ENCODE assay signal across 33 cellular contexts in the genomic region with DNA sequence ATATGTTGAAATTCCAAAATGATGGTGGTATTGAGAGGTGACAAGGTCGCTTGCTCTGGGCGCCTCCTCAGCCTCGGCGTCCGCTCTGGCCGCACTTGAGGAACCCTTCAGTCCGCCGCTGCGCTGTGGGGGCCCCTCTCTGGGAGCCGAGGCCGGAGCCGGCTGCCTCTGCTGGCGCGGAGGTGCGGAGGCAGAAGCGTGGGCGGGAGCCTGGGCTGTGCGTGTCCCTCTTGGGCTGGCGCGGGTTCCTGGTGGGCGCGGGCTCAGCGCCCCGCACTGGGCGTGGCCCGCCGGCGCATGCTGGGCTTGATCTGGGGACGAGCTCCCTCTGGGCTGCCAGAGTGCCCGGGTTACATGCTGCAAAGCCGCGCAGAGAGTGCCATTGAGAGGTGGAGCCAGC. TPM values are rescaled to one million over a fixed set of nuclear protein-coding genes. Genes with fewer than 3 reads are reported as not detected.
"Had no signal": no experiment of that assay in that cellular context is flagged by ENCODE, and none has a peak within 500 bp of the region (broad histone marks: within the 10 kb centered on the region; RNA-seq: fewer than 3 reads in every experiment).

No MANE protein-coding gene starts in this region.

- H3K4me1 ChIP-seq: right lobe of liver, tibial artery had no signal

- H3K9ac ChIP-seq: neural progenitor cell had no signal

- H3K4me2 ChIP-seq: neural progenitor cell, smooth muscle cell had no signal

- H3K27ac Mint-ChIP-seq: mesothelial cell of epicardium; naive B cell; natural killer cell; neural progenitor cell; progenitor cell of endocrine pancreas; stimulated activated naive B cell treated with anti-CD40 and anti-IgM and Interleukin-4, amounts not matched to agents 10 μg/mL and 1 μg/mL and 100 μg/mL, for 72 hours; stimulated activated naive CD8-positive, alpha-beta T cell treated with anti-CD3 and anti-CD28 coated beads, Interleukin-15, Interleukin-2, amounts not matched to agents 100 ng/mL and 50 ng/mL, for 24 hours had no signal

- H3K27ac ChIP-seq: left ventricle myocardium inferior, neural progenitor cell, neutrophil, right atrium auricular region, right lobe of liver, thoracic aorta, tibial artery, upper lobe of right lung had no signal

- H3K9me3 ChIP-seq: left ventricle myocardium inferior, neutrophil, right atrium auricular region, right lobe of liver, thoracic aorta, tibial artery, upper lobe of right lung had no signal

- H3K9me3 Mint-ChIP-seq: mesothelial cell of epicardium; natural killer cell; neural progenitor cell; stimulated activated naive CD8-positive, alpha-beta T cell treated with anti-CD3 and anti-CD28 coated beads, Interleukin-15, Interleukin-2, amounts not matched to agents 100 ng/mL and 50 ng/mL, for 24 hours had no signal

- ATAC-seq: natural killer cell; stimulated activated naive B cell treated with anti-CD40 and anti-IgM and Interleukin-4, amounts not matched to agents 10 μg/mL and 1 μg/mL and 100 μg/mL, for 72 hours; upper lobe of right lung had no signal

- H2AFZ ChIP-seq: neural progenitor cell had no signal

- H3K27me3 ChIP-seq: neural progenitor cell, right atrium auricular region, right lobe of liver had no signal

- FAIRE-seq: urothelium cell line had no signal

- H3K36me3 ChIP-seq: left ventricle myocardium inferior, neural progenitor cell, neutrophil, right atrium auricular region, right lobe of liver, thoracic aorta, tibial artery, upper lobe of right lung had no signal

- H3K4me3 Mint-ChIP-seq: mesothelial cell of epicardium; naive B cell; nephron progenitor cell; neural progenitor cell; stimulated activated naive B cell treated with anti-CD40 and anti-IgM and Interleukin-4, amounts not matched to agents 10 μg/mL and 1 μg/mL and 100 μg/mL, for 72 hours; stimulated activated naive CD8-positive, alpha-beta T cell treated with anti-CD3 and anti-CD28 coated beads, Interleukin-15, Interleukin-2, amounts not matched to agents 100 ng/mL and 50 ng/mL, for 24 hours had no signal

- H3K36me3 Mint-ChIP-seq: mesothelial cell of epicardium; naive B cell; natural killer cell; neural progenitor cell; stimulated activated naive B cell treated with anti-CD40 and anti-IgM and Interleukin-4, amounts not matched to agents 10 μg/mL and 1 μg/mL and 100 μg/mL, for 72 hours had no signal

- DNase-seq: hypothalamus; left ventricle myocardium inferior; mesendoderm; naive B cell; natural killer cell; nephron progenitor cell; occipital lobe; right lobe of liver; stimulated activated CD4-positive, alpha-beta T cell treated with anti-CD3 and anti-CD28 coated beads, Interleukin-12 subunit alpha, Interleukin-12 subunit beta, amount 100 ng/mL, for 4 hours; stimulated activated CD4-positive, alpha-beta T cell treated with anti-CD3 and anti-CD28 coated beads, Interleukin-15, amount 100 ng/mL, for 24 hours; stimulated activated CD4-positive, alpha-beta T cell treated with anti-CD3 and anti-CD28 coated beads, Interleukin-2, amount 100 ng/mL, for 24 hours; stimulated activated CD4-positive, alpha-beta T cell treated with anti-CD3 and anti-CD28 coated beads, Interleukin-4, amount 100 ng/mL, for 1 hour; stimulated activated naive B cell treated with anti-CD40 and anti-IgM and Interleukin-4, amounts not matched to agents 10 μg/mL and 1 μg/mL and 100 μg/mL, for 72 hours; substantia nigra; tibial artery; trophoblast cell; upper lobe of right lung had no signal

- H3K27me3 Mint-ChIP-seq: progenitor cell of endocrine pancreas had no signal

- H3K4me3 ChIP-seq: left ventricle myocardium inferior, lung, neural progenitor cell, right atrium auricular region, right lobe of liver, smooth muscle cell, thoracic aorta, tibial artery, upper lobe of right lung had no signal

RNA-seq across cellular contexts. Expression of gene TMC3, which starts 39.8 kb away (rescaled TPM):
- total RNA-seq: kidney epithelial cell, left ventricle myocardium inferior, mononuclear cell, natural killer cell, osteocyte, pulmonary artery endothelial cell, renal cortical epithelial cell, right atrium auricular region, skeletal muscle tissue, smooth muscle cell, upper lobe of right lung had no signal
- polyA plus RNA-seq: lung, smooth muscle cell had no signal
